In the genomic region with DNA sequence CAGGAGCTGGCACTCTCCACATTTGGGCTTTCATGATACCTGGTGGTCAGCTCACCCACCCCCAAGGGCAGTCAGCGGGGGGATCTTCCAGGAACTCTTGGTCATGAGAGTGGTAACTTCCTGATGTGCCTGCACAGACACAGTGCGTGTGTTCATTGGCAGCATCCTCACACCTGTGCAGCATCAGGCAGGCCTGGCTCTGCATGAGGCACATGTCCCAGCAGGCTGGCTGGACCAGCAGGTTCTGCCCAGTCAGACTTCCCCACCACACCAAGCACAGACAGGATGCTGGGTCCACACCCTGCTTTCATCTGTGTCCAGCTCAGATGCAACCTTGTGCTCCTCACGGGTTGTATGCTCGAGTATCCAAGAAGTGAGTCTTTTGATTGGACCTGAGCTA, we compare ENCODE assay signal across 29 cellular contexts. TPM values are rescaled to one million over a fixed set of nuclear protein-coding genes. Genes with fewer than 3 reads are reported as not detected.
DNase-seq lines count a peak whose midpoint lies in the region; ATAC-seq and TF ChIP-seq lines count a peak whose summit lies in the region.
"Had no signal": no experiment of that assay in that cellular context is flagged by ENCODE, and none has a peak within 500 bp of the region (broad histone marks: within the 10 kb centered on the region; RNA-seq: fewer than 3 reads in every experiment).

No MANE protein-coding gene starts in this region.

- peaks cover 6% of the 10 kb centered on the region for H3K27me3 Mint-ChIP-seq in progenitor cell of endocrine pancreas

- 81% methylated on average over 4 of the region's 4 CpGs for WGBS in right cardiac atrium

- no peaks in the 10 kb centered on the region for H3K9me3 Mint-ChIP-seq in progenitor cell of endocrine pancreas (ENCODE audit: low read depth)

- TF ChIP-seq CTCF in right atrium auricular region (IDR thresholded peaks at IDR 0.05) = no peak
- no peak for TF ChIP-seq CTCF in epithelial cell of esophagus (IDR thresholded peaks at IDR 0.05; ENCODE audit: insufficient read depth, low read depth, low read length, missing control alignments)
- TF ChIP-seq CTCF in progenitor cell of endocrine pancreas (IDR thresholded peaks at IDR 0.05; ENCODE audit: unreplicated experiment) = no peak

- no peak overlapping the region for H3K27ac ChIP-seq in right atrium auricular region
- no peak overlapping the region for H3K27ac ChIP-seq in right cardiac atrium (ENCODE audit: low read length)
- H3K27ac ChIP-seq: 22Rv1, GM23248, HL-60 had no signal

- H3K4me3 ChIP-seq in right atrium auricular region (no peak overlapping the region), right cardiac atrium (ENCODE audit: low read length) (no peak overlapping the region), epithelial cell of esophagus (ENCODE audit: low read length) (no peak overlapping the region)
- H3K4me3 ChIP-seq: GM23248, HAP-1 had no signal

- no peaks in the 10 kb centered on the region for H3K36me3 Mint-ChIP-seq in progenitor cell of endocrine pancreas (ENCODE audit: insufficient read depth)
- H3K36me3 Mint-ChIP-seq: IgD-negative memory B cell had no signal

- DNase-seq in right atrium auricular region (ENCODE audit: low spot score) = peak; percentile 40
- no peak for DNase-seq in right cardiac atrium
- DNase-seq in epithelial cell of esophagus (ENCODE audit: low read depth) = peak; percentile 20
- no peak for DNase-seq in progenitor cell of endocrine pancreas (ENCODE audit: low spot score, unreplicated experiment)
- peak; percentile 73 for DNase-seq in ureter (ENCODE audit: low spot score)
- no peak for DNase-seq in LoVo (ENCODE audit: low spot score)
- DNase-seq in GF-D8 (lab: John Stamatoyannopoulos, UW) = no peak
- DNase-seq: ACHN, BE2C, DMS153, DND-41, GM23248, HFFc6, NCI-H1092, NCI-H1436, NCI-H187, NCI-H2081 treated with DMSO at 0.1 percent for 48 hours, NCI-H2171, NCI-H226, NCI-H510A, NCI-H69, OCI-M1, SK-N-SH had no signal

- ATAC-seq in right cardiac atrium = no peak
- ATAC-seq in HG03432 (IDR thresholded peaks at IDR 0.05; ENCODE audit: unreplicated experiment) = no peak

- peak overlapping the region; percentile 57 for H3K27ac Mint-ChIP-seq in progenitor cell of endocrine pancreas
- H3K27ac Mint-ChIP-seq: HFFc6, IgD-negative memory B cell had no signal

- peaks cover 30% of the 10 kb centered on the region for H3K4me1 Mint-ChIP-seq in progenitor cell of endocrine pancreas (ENCODE audit: low read depth)
- H3K4me1 Mint-ChIP-seq: IgD-negative memory B cell had no signal

- H3K4me1 ChIP-seq in right atrium auricular region = no peaks in the 10 kb centered on the region
- H3K4me1 ChIP-seq in right cardiac atrium (ENCODE audit: control insufficient read depth, insufficient read depth, low read length) = no peaks in the 10 kb centered on the region
- H3K4me1 ChIP-seq: BE2C had no signal

- intact Hi-C loops in right cardiac atrium (cut with DNase I) = no loop called here

- H3K9me3 ChIP-seq in right atrium auricular region (no peaks in the 10 kb centered on the region), right cardiac atrium (ENCODE audit: control insufficient read depth, low read length) (no peaks in the 10 kb centered on the region)
- H3K9me3 ChIP-seq: BE2C, HAP-1, SK-N-SH had no signal

- H3K27me3 ChIP-seq in right atrium auricular region = no peaks in the 10 kb centered on the region
- H3K27me3 ChIP-seq in right cardiac atrium (ENCODE audit: control insufficient read depth, insufficient read depth) = no peaks in the 10 kb centered on the region
- H3K27me3 ChIP-seq: BE2C had no signal

- no peak overlapping the region for H3K4me3 Mint-ChIP-seq in progenitor cell of endocrine pancreas (ENCODE audit: low read depth)
- H3K4me3 Mint-ChIP-seq: HFFc6, IgD-negative memory B cell had no signal

- no peaks in the 10 kb centered on the region for H3K36me3 ChIP-seq in right atrium auricular region
- H3K36me3 ChIP-seq: BE2C, HAP-1 had no signal

RNA-seq across cellular contexts. Expression of a gene that starts 15.7 kb away (rescaled TPM):
- total RNA-seq in right atrium auricular region (not detected), right cardiac atrium (not detected), progenitor cell of endocrine pancreas (8.1 and 12.8 TPM in 2 replicates), ureter (not detected)
- not detected for polyA plus RNA-seq in right cardiac atrium
- total RNA-seq: Calu3, GM23248, HFFc6 had no signal
- polyA plus RNA-seq: GM23248, IgD-negative memory B cell, SK-N-SH had no signal

RNA-seq across cellular contexts. Expression of a gene that starts 49.5 kb away (rescaled TPM):
- total RNA-seq in right atrium auricular region (not detected), right cardiac atrium (not detected), progenitor cell of endocrine pancreas (not detected in 2 replicates), ureter (not detected)
- polyA plus RNA-seq in right cardiac atrium = not detected
- total RNA-seq: Calu3, GM23248, HFFc6 had no signal
- polyA plus RNA-seq: GM23248, IgD-negative memory B cell, SK-N-SH had no signal

Comparison
In these comparisons a context has a peak if more than half of its experiments do, and no peak if none do; other contexts are left out.
1. DNase-seq: peak in right atrium auricular region (single experiment), epithelial cell of esophagus (single experiment) and ureter (single experiment); none in right cardiac atrium (0 of 3), progenitor cell of endocrine pancreas (single experiment), LoVo (single experiment) and GF-D8 (single experiment).